In genomic region chr15:96054606-96055005, GRCh38 we compare ENCODE assay signal across 10 cellular contexts.
"Had no signal": no experiment of that assay in that cellular context is flagged by ENCODE, and none has a peak within 500 bp of the region (broad histone marks: within the 10 kb centered on the region; RNA-seq: fewer than 3 reads in every experiment).

No MANE protein-coding gene starts in this region.

- H3K27ac ChIP-seq: colonic mucosa, suprapubic skin had no signal

- DNase-seq: activated CD4-positive, alpha-beta T cell treated with anti-CD3 and anti-CD28 coated beads, Interleukin-2, amount 10 ng/mL, durations not matched to agents 24 days and 14 days; activated CD8-positive, alpha-beta memory T cell treated with anti-CD3 and anti-CD28 coated beads for 24 hours; activated naive CD4-positive, alpha-beta T cell treated with anti-CD3 and anti-CD28 coated beads for 36 hours; colonic mucosa; hippocampal formation; stimulated activated CD4-positive, alpha-beta T cell treated with anti-CD3 and anti-CD28 coated beads, Interleukin-2, amount 100 ng/mL, for 48 hours; stimulated activated naive CD4-positive, alpha-beta T cell treated with Interleukin-2 at 50 U/mL for 16 hours; upper lobe of left lung had no signal

- H3K36me3 ChIP-seq: cardiac muscle cell, colonic mucosa, suprapubic skin, upper lobe of left lung had no signal

- H3K4me3 ChIP-seq: colonic mucosa, suprapubic skin had no signal

- H3K9me3 ChIP-seq: colonic mucosa, suprapubic skin, upper lobe of left lung had no signal
